In genomic region chr11:79956061-79956460, GRCh38 we compare ENCODE assay signal across 27 cellular contexts.
"Had no signal": no experiment of that assay in that cellular context is flagged by ENCODE, and none has a peak within 500 bp of the region (broad histone marks: within the 10 kb centered on the region; RNA-seq: fewer than 3 reads in every experiment).

No MANE protein-coding gene starts in this region.

- H3K27me3 ChIP-seq: esophagus squamous epithelium, right atrium auricular region, suprapubic skin had no signal

- H3K27ac ChIP-seq: coronary artery, esophagus squamous epithelium, lower lobe of right lung, prostate gland, right atrium auricular region, suprapubic skin had no signal

- H3K27ac Mint-ChIP-seq: effector memory CD8-positive, alpha-beta T cell; immature natural killer cell; naive thymus-derived CD8-positive, alpha-beta T cell; nephron progenitor cell; stimulated activated naive CD8-positive, alpha-beta T cell treated with anti-CD3 and anti-CD28 coated beads, Interleukin-15, amount 100 ng/mL, for 72 hours; type B pancreatic cell had no signal

- H3K36me3 ChIP-seq: esophagus squamous epithelium, lower lobe of right lung, prostate gland, right atrium auricular region, suprapubic skin had no signal

- H3K4me1 ChIP-seq: esophagus squamous epithelium, lower lobe of right lung, prostate gland, right atrium auricular region, suprapubic skin had no signal

- DNase-seq: dermis blood vessel endothelial cell; effector memory CD8-positive, alpha-beta T cell; erythroblast; esophagus squamous epithelium; foreskin melanocyte; hypothalamus; immature natural killer cell; islet precursor cell; kidney glomerular epithelial cell; left colon; left ventricle myocardium superior; lower lobe of right lung; naive thymus-derived CD8-positive, alpha-beta T cell; nephron progenitor cell; nucleus accumbens; stimulated activated CD4-positive, alpha-beta T cell treated with anti-CD3 and anti-CD28 coated beads, Interleukin-12 subunit alpha, Interleukin-12 subunit beta, amount 100 ng/mL, for 4 hours; stimulated activated CD4-positive, alpha-beta T cell treated with anti-CD3 and anti-CD28 coated beads, Interleukin-1b, Interleukin-23, amount 100 ng/mL, for 48 hours; stimulated activated CD4-positive, alpha-beta T cell treated with anti-CD3 and anti-CD28 coated beads, Interleukin-4, amount 100 ng/mL, for 1 hour; stimulated activated CD8-positive, alpha-beta memory T cell treated with anti-CD3 and anti-CD28 coated beads, Interleukin-4, amount 100 ng/mL, for 48 hours; stimulated activated naive CD4-positive, alpha-beta T cell; stimulated activated naive CD8-positive, alpha-beta T cell treated with anti-CD3 and anti-CD28 coated beads, Interleukin-15, amount 100 ng/mL, for 72 hours had no signal

- H3K9me3 ChIP-seq: prostate gland, suprapubic skin had no signal

- H3K4me1 Mint-ChIP-seq: immature natural killer cell; naive thymus-derived CD8-positive, alpha-beta T cell; stimulated activated naive CD8-positive, alpha-beta T cell treated with anti-CD3 and anti-CD28 coated beads, Interleukin-15, amount 100 ng/mL, for 72 hours had no signal

- H3K4me3 Mint-ChIP-seq: effector memory CD8-positive, alpha-beta T cell; immature natural killer cell; naive thymus-derived CD8-positive, alpha-beta T cell; nephron progenitor cell; stimulated activated naive CD8-positive, alpha-beta T cell treated with anti-CD3 and anti-CD28 coated beads, Interleukin-15, amount 100 ng/mL, for 72 hours; type B pancreatic cell had no signal

- H3K4me3 ChIP-seq: coronary artery, esophagus squamous epithelium, lower lobe of right lung, prostate gland, right atrium auricular region, smooth muscle cell, suprapubic skin had no signal

- H3K27me3 Mint-ChIP-seq: effector memory CD8-positive, alpha-beta T cell; naive thymus-derived CD8-positive, alpha-beta T cell; stimulated activated naive CD8-positive, alpha-beta T cell treated with anti-CD3 and anti-CD28 coated beads, Interleukin-15, amount 100 ng/mL, for 72 hours; type B pancreatic cell had no signal

- H3K36me3 Mint-ChIP-seq: immature natural killer cell; naive thymus-derived CD8-positive, alpha-beta T cell; type B pancreatic cell had no signal
